11 cellular contexts compared by ENCODE assay signal in the genomic region with DNA sequence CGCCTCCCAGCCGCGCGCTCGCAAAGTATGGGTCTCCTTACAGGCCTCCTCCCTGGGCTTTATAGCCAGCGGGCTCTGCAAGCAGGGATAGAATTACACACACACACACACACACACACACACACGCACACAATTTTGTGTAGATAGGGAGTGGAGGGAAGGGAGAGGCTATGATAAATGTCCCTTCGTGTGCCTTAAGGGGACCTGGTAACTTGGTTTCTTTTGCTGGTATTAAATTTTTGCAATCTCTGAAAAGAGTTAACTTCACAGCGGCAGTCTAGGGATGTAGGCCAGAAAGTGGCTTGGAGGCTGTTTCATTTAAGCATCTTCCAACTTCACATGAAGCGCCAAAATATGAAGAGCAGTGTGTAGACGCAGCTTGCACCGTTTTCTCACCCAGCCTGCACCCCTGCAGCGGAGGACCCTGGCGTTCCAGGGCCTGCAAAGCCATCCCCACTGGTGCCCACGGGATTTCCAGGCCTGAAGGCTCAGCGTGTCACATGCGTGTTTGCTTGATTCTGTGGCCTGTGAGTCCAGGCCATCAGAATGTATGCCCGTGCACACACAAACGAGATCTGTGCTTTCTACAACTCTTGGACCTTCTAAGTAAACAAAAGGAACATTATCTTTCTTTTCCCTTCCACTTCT.
DNase-seq lines count a peak whose midpoint lies in the region; ATAC-seq, FAIRE-seq and TF ChIP-seq lines count a peak whose summit lies in the region.
"Had no signal": no experiment of that assay in that cellular context is flagged by ENCODE, and none has a peak within 500 bp of the region (broad histone marks: within the 10 kb centered on the region; RNA-seq: fewer than 3 reads in every experiment).

No MANE protein-coding gene starts in this region.

- H2AFZ ChIP-seq in H9 (ENCODE audit: low read length) = no peak overlapping the region

- no peak for ATAC-seq in right lobe of liver
- ATAC-seq: effector memory CD8-positive, alpha-beta T cell had no signal

- no peak overlapping the region for H3K4ac ChIP-seq in H9 (ENCODE audit: low read depth, low read length)

- no peak overlapping the region for H4K91ac ChIP-seq in H9 (ENCODE audit: insufficient read length, low read depth, low read length)

- H3K27ac Mint-ChIP-seq in H9 = no peak overlapping the region
- H3K27ac Mint-ChIP-seq in endodermal cell = no peak overlapping the region
- H3K27ac Mint-ChIP-seq in nephron = no peak overlapping the region
- H3K27ac Mint-ChIP-seq: effector memory CD8-positive, alpha-beta T cell had no signal

- no peak for FAIRE-seq in D721Med (lab: Jason Lieb, UNC)

- peaks cover 24% of the 10 kb centered on the region for H3K23me2 ChIP-seq in H9 (ENCODE audit: insufficient read length, low read depth, low read length, poor library complexity, severe bottlenecking)

- H3K9me3 ChIP-seq in H9 (ENCODE audit: control insufficient read depth, low read depth, low read length) = no peaks in the 10 kb centered on the region
- no peaks in the 10 kb centered on the region for H3K9me3 ChIP-seq in endodermal cell (ENCODE audit: control insufficient read depth, low read length)
- no peaks in the 10 kb centered on the region for H3K9me3 ChIP-seq in right lobe of liver

- H3K27ac ChIP-seq in H9 (ENCODE audit: insufficient read length, low read depth, low read length) (no peak overlapping the region), endodermal cell (ENCODE audit: low read depth, low read length) (no peak overlapping the region), right lobe of liver (no peak overlapping the region)

- no peak for TF ChIP-seq POLR2A in lower leg skin (IDR thresholded peaks at IDR 0.05)
- TF ChIP-seq POLR2A in right lobe of liver (IDR thresholded peaks at IDR 0.05) = no peak

- H4K20me1 ChIP-seq in H9 (ENCODE audit: control insufficient read depth, insufficient read depth, insufficient read length) = no peaks in the 10 kb centered on the region

- H3K27me3 Mint-ChIP-seq in H9 (ENCODE audit: low read depth) = peaks cover 47% of the 10 kb centered on the region
- H3K27me3 Mint-ChIP-seq in endodermal cell (ENCODE audit: insufficient read depth) = peaks cover 29% of the 10 kb centered on the region
- H3K27me3 Mint-ChIP-seq in nephron (ENCODE audit: low read depth) = peaks cover 36% of the 10 kb centered on the region

- no peak overlapping the region for H4K5ac ChIP-seq in H9 (ENCODE audit: insufficient read length, low read depth, low read length)

- H3K4me1 Mint-ChIP-seq in H9 (peaks cover 12 to 14% of the 10 kb centered on the region in 2 experiments), endodermal cell (peaks cover 2% of the 10 kb centered on the region), nephron (no peaks in the 10 kb centered on the region)

- no peak overlapping the region for H3T11ph ChIP-seq in H9 (ENCODE audit: low read length)

- no peak overlapping the region for H3K56ac ChIP-seq in H9 (ENCODE audit: insufficient read length, low read depth, low read length)

- DNase-seq in AG09319 (ENCODE audit: extremely low read depth, low read depth) (peak; percentile 28), H9 (no peak), endodermal cell (no peak), NCI-H1092 (lab: John Stamatoyannopoulos, UW) (no peak), lower leg skin (ENCODE audit: low spot score in 2 of 2) (no peak), right lobe of liver (no peak), D721Med (ENCODE audit: insufficient read length, low spot score) (no peak)
- DNase-seq: activated naive CD4-positive, alpha-beta T cell treated with Interleukin-2 at 50 U/mL for 16 hours; effector memory CD8-positive, alpha-beta T cell; NCI-H774 had no signal

- H3K4me1 ChIP-seq in H9 (ENCODE audit: insufficient read depth, low read length) = no peaks in the 10 kb centered on the region
- H3K4me1 ChIP-seq in endodermal cell (ENCODE audit: control insufficient read depth, insufficient read depth, low read length) = peaks cover 2% of the 10 kb centered on the region
- H3K4me1 ChIP-seq in right lobe of liver = peaks cover 0 to 14% (median 2%) of the 10 kb centered on the region in 4 donors

- H3K4me2 ChIP-seq in H9 (ENCODE audit: insufficient read depth, insufficient read length, low read length) = peak overlapping the region; percentile 57

- H3K4me3 Mint-ChIP-seq in H9 (peak overlapping the region in 1 of 2 experiments; percentile 59; a peak in 3 of 5 replicates), endodermal cell (peak overlapping the region; percentile 63), nephron (peak overlapping the region; percentile 45 to 97 (median 50))
- H3K4me3 Mint-ChIP-seq: effector memory CD8-positive, alpha-beta T cell had no signal

- H3K36me3 Mint-ChIP-seq in H9 (ENCODE audit: insufficient read depth in 1 of 3, low read depth in 3 of 3) (no peaks in the 10 kb centered on the region; a peak in 1 of 7 replicates), endodermal cell (ENCODE audit: low read depth) (no peaks in the 10 kb centered on the region), nephron (ENCODE audit: low read depth) (no peaks in the 10 kb centered on the region)

- H3K36me3 ChIP-seq in endodermal cell (ENCODE audit: control insufficient read depth, insufficient read depth, low read length) (no peaks in the 10 kb centered on the region), right lobe of liver (no peaks in the 10 kb centered on the region)

- H2BK15ac ChIP-seq in H9 (ENCODE audit: low read depth, low read length) = no peak overlapping the region

- no peak overlapping the region for H3K23ac ChIP-seq in H9 (ENCODE audit: insufficient read length, low read depth, low read length)

- H2BK5ac ChIP-seq in H9 (ENCODE audit: insufficient read length, low read length) = no peak overlapping the region

- H3K9ac ChIP-seq in H9 (ENCODE audit: extremely low read depth, insufficient read length, low read length) (no peak overlapping the region), endodermal cell (ENCODE audit: extremely low read depth, low read length, poor library complexity, severe bottlenecking) (no peak overlapping the region)

- no peaks in the 10 kb centered on the region; a peak in 1 of 5 replicates for H3K9me3 Mint-ChIP-seq in H9
- H3K9me3 Mint-ChIP-seq in endodermal cell = no peaks in the 10 kb centered on the region
- no peaks in the 10 kb centered on the region for H3K9me3 Mint-ChIP-seq in nephron

- H3K4me3 ChIP-seq in endodermal cell (ENCODE audit: low read length) (no peak overlapping the region), lower leg skin (ENCODE audit: low read depth, poor library complexity, severe bottlenecking) (no peak overlapping the region), right lobe of liver (peak overlapping the region in 1 of 3 donors; percentile 63)

- WGBS in H9 (ENCODE audit: extremely low coverage, insufficient read length, low lambda C conversion rate) = no CpG with 5 or more reads among the region's 19 CpGs
- 60 to 90% methylated on average over 11 to 17 of the region's 19 CpGs for WGBS in endodermal cell (ENCODE audit: insufficient coverage in 1 of 2, insufficient read length in 1 of 2), 2 experiments
- 26 to 27% methylated on average over 19 of the region's 19 CpGs for WGBS in lower leg skin, 2 donors
- WGBS in right lobe of liver (ENCODE audit: insufficient coverage, low coverage, low lambda C conversion rate, missing lambda C conversion rate) = 36% methylated on average over 10 of the region's 19 CpGs

- no peak overlapping the region for H2BK120ac ChIP-seq in H9 (ENCODE audit: low read depth, low read length, poor library complexity, severe bottlenecking)

- no peak for TF ChIP-seq CTCF in AG09319 (IDR thresholded peaks at IDR 0.05; ENCODE audit: low read depth, low read length)
- TF ChIP-seq CTCF in H9 (conservative IDR thresholded peaks at IDR 0.05) = no peak
- no peak for TF ChIP-seq CTCF in endodermal cell (conservative IDR thresholded peaks at IDR 0.05)
- TF ChIP-seq CTCF in nephron (IDR thresholded peaks at IDR 0.05; ENCODE audit: unreplicated experiment in 3 of 3) = no peak
- TF ChIP-seq CTCF in lower leg skin (IDR thresholded peaks at IDR 0.05) = no peak
- no peak for TF ChIP-seq CTCF in right lobe of liver (IDR thresholded peaks at IDR 0.05)
- no peak for TF ChIP-seq CTCF in D721Med (IDR thresholded peaks at IDR 0.05; ENCODE audit: insufficient read depth, missing control alignments)

- H2AK5ac ChIP-seq in H9 (ENCODE audit: insufficient read length, low read length) = no peak overlapping the region

- no peak overlapping the region for H4K8ac ChIP-seq in H9 (replicated peaks; ENCODE audit: insufficient read length, low read depth, low read length)

- no peak overlapping the region for H3K14ac ChIP-seq in H9 (ENCODE audit: insufficient read depth, low read length)

- H3K79me1 ChIP-seq in H9 (ENCODE audit: insufficient read depth, low read depth, low read length, poor library complexity, severe bottlenecking) = no peaks in the 10 kb centered on the region

- intact Hi-C loops in lower leg skin (cut with DNase I; ENCODE audit: low total_unique reads) = no loop called here
- intact Hi-C loops in right lobe of liver (cut with DNase I) = no loop called here

- H2BK12ac ChIP-seq in H9 (ENCODE audit: insufficient read length, low read depth, low read length) = no peak overlapping the region

- no peak overlapping the region for H3K18ac ChIP-seq in H9 (ENCODE audit: insufficient read length, low read depth, low read length)

- no peak overlapping the region for H2BK20ac ChIP-seq in H9 (ENCODE audit: low read depth, low read length, poor library complexity, severe bottlenecking)

- H3K27me3 ChIP-seq in H9 (ENCODE audit: insufficient read depth, low read length) (peaks cover 26% of the 10 kb centered on the region; the same call in 1 of the 2 replicates), endodermal cell (ENCODE audit: control insufficient read depth, insufficient read depth, low read length, poor library complexity, severe bottlenecking) (peaks cover 46% of the 10 kb centered on the region), right lobe of liver (no peaks in the 10 kb centered on the region)

- H3K79me2 ChIP-seq in H9 (ENCODE audit: insufficient read depth, low read length) = no peaks in the 10 kb centered on the region
